ENCODE assay signal across 14 cellular contexts in genomic region chr6:7315684-7316366, GRCh38. TPM values are rescaled to one million over a fixed set of nuclear protein-coding genes. Genes with fewer than 3 reads are reported as not detected.
A peak's percentile ranks its signal among the peaks of the same experiment; 100 is the strongest.
DNase-seq lines count a peak whose midpoint lies in the region; TF ChIP-seq lines count a peak whose summit lies in the region.
"Had no signal": no experiment of that assay in that cellular context is flagged by ENCODE, and none has a peak within 500 bp of the region (broad histone marks: within the 10 kb centered on the region; RNA-seq: fewer than 3 reads in every experiment).

No MANE protein-coding gene starts in this region.

- H3K9me3 ChIP-seq in BLaER1 (peaks cover 4% of the 10 kb centered on the region; the same call in 1 of the 2 replicates), testis (no peaks in the 10 kb centered on the region)
- H3K9me3 ChIP-seq: BE2C had no signal

- no peak overlapping the region for H3K4me2 ChIP-seq in BLaER1

- no peaks in the 10 kb centered on the region for H3K36me3 ChIP-seq in BLaER1
- H3K36me3 ChIP-seq in testis (ENCODE audit: low read depth, missing control alignments): no peaks in the 10 kb centered on the region
- H3K36me3 ChIP-seq: BE2C had no signal

- peak overlapping the region; percentile 93; the same call in 1 of the 2 replicates for H3K27ac ChIP-seq in BLaER1
- H3K27ac ChIP-seq in testis: peak overlapping the region in 1 of 2 donors; percentile 14

- no peak overlapping the region for H3K9ac ChIP-seq in BLaER1

- intact Hi-C loops in testis (cut with DNase I; ENCODE audit: low total_unique reads): no loop called here

- TF ChIP-seq CTCF in testis (IDR thresholded peaks at IDR 0.05) (no peak), GM10266 (IDR thresholded peaks at IDR 0.05; ENCODE audit: control insufficient read depth, insufficient read depth, low read depth, missing control alignments) (no peak)

- H3K4me1 ChIP-seq in BLaER1: peaks cover 39% of the 10 kb centered on the region
- H3K4me1 ChIP-seq in testis: peaks cover 9% of the 10 kb centered on the region
- H3K4me1 ChIP-seq: BE2C had no signal

- 58 to 79% methylated on average over 9 to 12 of the region's 12 CpGs for WGBS in testis, 2 donors

- no peak overlapping the region for H3K4me3 ChIP-seq in BLaER1
- H3K4me3 ChIP-seq in testis: no peak overlapping the region

- peaks cover 19% of the 10 kb centered on the region for H4K20me1 ChIP-seq in BLaER1

- no peak for TF ChIP-seq POLR2A in testis (IDR thresholded peaks at IDR 0.05)

- DNase-seq in CMK (ENCODE audit: low read depth) (peak; percentile 26), NCI-H69 (lab: John Stamatoyannopoulos, UW) (peak; percentile 58), testis (peak; percentile 69), hepatic stellate cell (ENCODE audit: low spot score) (no peak), GM10266 (ENCODE audit: extremely low spot score) (no peak), GM19238 (ENCODE audit: insufficient read length, low spot score) (no peak)
- DNase-seq: BE2C; CD8-positive, alpha-beta T cell; COR-L47; DMS 273 treated with DMSO at 0.1 percent for 48 hours; DMS53; GOT3; H7 had no signal

- H3K27me3 ChIP-seq in BLaER1 (no peaks in the 10 kb centered on the region), testis (no peaks in the 10 kb centered on the region)
- H3K27me3 ChIP-seq: BE2C had no signal

RNA-seq across cellular contexts. Expression of gene SSR1, which starts 2.8 kb away (rescaled TPM):
- 10 to 100 TPM; 42.7 to 62.5 TPM for total RNA-seq in testis
- 65.7 TPM for polyA plus RNA-seq in testis (ENCODE audit: insufficient read depth, low read depth, low replicate concordance)

Comparison
In these comparisons a context has a peak if more than half of its experiments do, and no peak if none do; other contexts are left out.
1. DNase-seq: peak in CMK (single experiment), NCI-H69 (single experiment) and testis (single experiment); none in hepatic stellate cell (single experiment), GM10266 (single experiment) and GM19238 (single experiment).